ENCODE assay signal across 10 cellular contexts in genomic region chr3:37907906-37908305, GRCh38. TPM values are rescaled to one million over a fixed set of nuclear protein-coding genes. Genes with fewer than 3 reads are reported as not detected.
A peak's percentile ranks its signal among the peaks of the same experiment; 100 is the strongest.
DNase-seq lines count a peak whose midpoint lies in the region; ATAC-seq and TF ChIP-seq lines count a peak whose summit lies in the region.
"Had no signal": no experiment of that assay in that cellular context is flagged by ENCODE, and none has a peak within 500 bp of the region (broad histone marks: within the 10 kb centered on the region; RNA-seq: fewer than 3 reads in every experiment).

No MANE protein-coding gene starts in this region.

- H3K27ac ChIP-seq in body of pancreas = no peak overlapping the region
- H3K27ac ChIP-seq: epithelial cell of prostate had no signal

- peak overlapping the region; percentile 57 for H3K4me3 Mint-ChIP-seq in activated CD8-positive, alpha-beta memory T cell treated with anti-CD3 and anti-CD28 coated beads, Interleukin-2, amount 10 ng/mL, durations not matched to agents 7 days and 5 days
- peak overlapping the region; percentile 24 for H3K4me3 Mint-ChIP-seq in activated T-helper 2 cell treated with anti-CD3 and anti-CD28 coated beads, Interferon-gamma antibody, Interleukin-2, Interleukin-4, amounts not matched to agents 10 μg/mL and 5 μg/mL and 100 μg/mL, durations not matched to agents 14 hours and 24 hours and 36 hours (ENCODE audit: low read depth)
- H3K4me3 Mint-ChIP-seq in stimulated activated naive CD8-positive, alpha-beta T cell treated with anti-CD3 and anti-CD28 coated beads, Interleukin-15, amount 100 ng/mL, for 72 hours = peak overlapping the region; percentile 52 to 53

- no peaks in the 10 kb centered on the region for H3K9me3 ChIP-seq in body of pancreas

- H3K27me3 Mint-ChIP-seq in activated CD8-positive, alpha-beta memory T cell treated with anti-CD3 and anti-CD28 coated beads, Interleukin-2, amount 10 ng/mL, durations not matched to agents 7 days and 5 days = peaks cover 3% of the 10 kb centered on the region
- H3K27me3 Mint-ChIP-seq in activated T-helper 2 cell treated with anti-CD3 and anti-CD28 coated beads, Interferon-gamma antibody, Interleukin-2, Interleukin-4, amounts not matched to agents 10 μg/mL and 5 μg/mL and 100 μg/mL, durations not matched to agents 14 hours and 24 hours and 36 hours (ENCODE audit: low read depth) = peaks cover 3% of the 10 kb centered on the region
- H3K27me3 Mint-ChIP-seq in stimulated activated naive CD8-positive, alpha-beta T cell treated with anti-CD3 and anti-CD28 coated beads, Interleukin-15, amount 100 ng/mL, for 72 hours = peaks cover 31% of the 10 kb centered on the region

- peaks cover 62% of the 10 kb centered on the region for H3K4me1 Mint-ChIP-seq in activated CD8-positive, alpha-beta memory T cell treated with anti-CD3 and anti-CD28 coated beads, Interleukin-2, amount 10 ng/mL, durations not matched to agents 7 days and 5 days
- H3K4me1 Mint-ChIP-seq in activated T-helper 2 cell treated with anti-CD3 and anti-CD28 coated beads, Interferon-gamma antibody, Interleukin-2, Interleukin-4, amounts not matched to agents 10 μg/mL and 5 μg/mL and 100 μg/mL, durations not matched to agents 14 hours and 24 hours and 36 hours (ENCODE audit: low read depth) = peaks cover 54% of the 10 kb centered on the region
- H3K4me1 Mint-ChIP-seq in stimulated activated naive CD8-positive, alpha-beta T cell treated with anti-CD3 and anti-CD28 coated beads, Interleukin-15, amount 100 ng/mL, for 72 hours = peaks cover 49% of the 10 kb centered on the region

- H3K36me3 ChIP-seq in body of pancreas (replicated peaks in 1 of 2; ENCODE audit: insufficient read depth in 1 of 2, low read depth in 2 of 2) = no peaks in the 10 kb centered on the region

- TF ChIP-seq CTCF in body of pancreas (IDR thresholded peaks at IDR 0.05) = no peak

- no peaks in the 10 kb centered on the region for H3K27me3 ChIP-seq in body of pancreas

- no peaks in the 10 kb centered on the region for H3K9me3 Mint-ChIP-seq in activated CD8-positive, alpha-beta memory T cell treated with anti-CD3 and anti-CD28 coated beads, Interleukin-2, amount 10 ng/mL, durations not matched to agents 7 days and 5 days (ENCODE audit: low read depth)
- H3K9me3 Mint-ChIP-seq in activated T-helper 2 cell treated with anti-CD3 and anti-CD28 coated beads, Interferon-gamma antibody, Interleukin-2, Interleukin-4, amounts not matched to agents 10 μg/mL and 5 μg/mL and 100 μg/mL, durations not matched to agents 14 hours and 24 hours and 36 hours = no peaks in the 10 kb centered on the region
- no peaks in the 10 kb centered on the region for H3K9me3 Mint-ChIP-seq in stimulated activated naive CD8-positive, alpha-beta T cell treated with anti-CD3 and anti-CD28 coated beads, Interleukin-15, amount 100 ng/mL, for 72 hours

- peak; percentile 80 for ATAC-seq in activated CD8-positive, alpha-beta memory T cell treated with anti-CD3 and anti-CD28 coated beads, Interleukin-2, amount 10 ng/mL, durations not matched to agents 7 days and 5 days
- ATAC-seq in HG03045 (IDR thresholded peaks at IDR 0.05; ENCODE audit: unreplicated experiment) (peak; percentile 95), body of pancreas (no peak)
- ATAC-seq in stimulated activated naive CD8-positive, alpha-beta T cell treated with anti-CD3 and anti-CD28 coated beads, Interleukin-15, amount 100 ng/mL, for 72 hours = peak; percentile 84

- no peaks in the 10 kb centered on the region for H3K36me3 Mint-ChIP-seq in activated CD8-positive, alpha-beta memory T cell treated with anti-CD3 and anti-CD28 coated beads, Interleukin-2, amount 10 ng/mL, durations not matched to agents 7 days and 5 days
- H3K36me3 Mint-ChIP-seq in activated T-helper 2 cell treated with anti-CD3 and anti-CD28 coated beads, Interferon-gamma antibody, Interleukin-2, Interleukin-4, amounts not matched to agents 10 μg/mL and 5 μg/mL and 100 μg/mL, durations not matched to agents 14 hours and 24 hours and 36 hours (ENCODE audit: low read depth) = no peaks in the 10 kb centered on the region

- peak overlapping the region; percentile 84 for H3K27ac Mint-ChIP-seq in activated CD8-positive, alpha-beta memory T cell treated with anti-CD3 and anti-CD28 coated beads, Interleukin-2, amount 10 ng/mL, durations not matched to agents 7 days and 5 days
- H3K27ac Mint-ChIP-seq in activated T-helper 2 cell treated with anti-CD3 and anti-CD28 coated beads, Interferon-gamma antibody, Interleukin-2, Interleukin-4, amounts not matched to agents 10 μg/mL and 5 μg/mL and 100 μg/mL, durations not matched to agents 14 hours and 24 hours and 36 hours = peak overlapping the region; percentile 85
- no peak overlapping the region for H3K27ac Mint-ChIP-seq in stimulated activated naive CD8-positive, alpha-beta T cell treated with anti-CD3 and anti-CD28 coated beads, Interleukin-15, amount 100 ng/mL, for 72 hours

- intact Hi-C loops in activated T-helper 2 cell treated with anti-CD3 and anti-CD28 coated beads, Interferon-gamma antibody, Interleukin-2, Interleukin-4, amounts not matched to agents 10 μg/mL and 5 μg/mL and 100 μg/mL, durations not matched to agents 14 hours and 24 hours and 36 hours (cut with micrococcal nuclease) = loop anchor here (1.0 to 10.0 kb wide), 5 partner anchors 9 to 257 kb away; partner anchors contain the start of genes DLEC1 and OXSR1
- intact Hi-C loops in body of pancreas (cut with DNase I) = no loop called here

- TF ChIP-seq POLR2A in body of pancreas (IDR thresholded peaks at IDR 0.05) = no peak

- H3K4me3 ChIP-seq in body of pancreas = no peak overlapping the region

- DNase-seq in activated CD8-positive, alpha-beta memory T cell treated with anti-CD3 and anti-CD28 coated beads, Interleukin-2, amount 10 ng/mL, durations not matched to agents 7 days and 5 days = peak; percentile 68
- DNase-seq in activated CD8-positive, alpha-beta memory T cell treated with anti-CD3 and anti-CD28 coated beads for 24 hours = no peak
- peak; percentile 46 for DNase-seq in activated T-helper 2 cell treated with anti-CD3 and anti-CD28 coated beads, Interferon-gamma antibody, Interleukin-2, Interleukin-4, amounts not matched to agents 10 μg/mL and 5 μg/mL and 100 μg/mL, durations not matched to agents 14 hours and 24 hours and 36 hours (ENCODE audit: low spot score)
- peak; percentile 51 to 63 for DNase-seq in stimulated activated naive CD8-positive, alpha-beta T cell treated with anti-CD3 and anti-CD28 coated beads, Interleukin-15, amount 100 ng/mL, for 72 hours
- DNase-seq in COLO668 (lab: John Stamatoyannopoulos, UW; ENCODE audit: unreplicated experiment) = no peak
- no peak for DNase-seq in body of pancreas
- DNase-seq in NCI-H1092 treated with DMSO at 0.1 percent for 48 hours (lab: John Stamatoyannopoulos, UW) = no peak
- DNase-seq: NCI-H2227 treated with DMSO at 0.1 percent for 48 hours had no signal

- 69 to 76% methylated on average over 6 of the region's 6 CpGs for WGBS in body of pancreas, 2 donors

- CTCF ChIA-PET in activated CD8-positive, alpha-beta memory T cell treated with anti-CD3 and anti-CD28 coated beads, Interleukin-2, amount 10 ng/mL, durations not matched to agents 7 days and 5 days (lab: Charles Lee) = interaction anchor here (0.6 to 2.2 kb wide), 5 partner anchors 9 to 67 kb away, joined by 3 to 5 read pairs (median 3); no protein-coding TSS in a partner anchor

- H3K4me1 ChIP-seq in body of pancreas = peaks cover 47% of the 10 kb centered on the region

RNA-seq across cellular contexts. Expression of gene CTDSPL, which starts 46.2 kb away (rescaled TPM):
- 1 to 10 TPM; 4.7 to 8.5 TPM for total RNA-seq in activated CD8-positive, alpha-beta memory T cell treated with anti-CD3 and anti-CD28 coated beads, Interleukin-2, amount 10 ng/mL, durations not matched to agents 7 days and 5 days
- total RNA-seq in activated T-helper 2 cell treated with anti-CD3 and anti-CD28 coated beads, Interferon-gamma antibody, Interleukin-2, Interleukin-4, amounts not matched to agents 10 μg/mL and 5 μg/mL and 100 μg/mL, durations not matched to agents 14 hours and 24 hours and 36 hours = 8.7 and 11.8 TPM in 2 replicates
- 10 to 100 TPM; 23.6 to 25.4 TPM for total RNA-seq in body of pancreas

Comparison
In these comparisons a context has a peak if more than half of its experiments do, and no peak if none do; other contexts are left out.
1. DNase-seq: peak in activated CD8-positive, alpha-beta memory T cell treated with anti-CD3 and anti-CD28 coated beads, Interleukin-2, amount 10 ng/mL, durations not matched to agents 7 days and 5 days (single experiment), activated T-helper 2 cell treated with anti-CD3 and anti-CD28 coated beads, Interferon-gamma antibody, Interleukin-2, Interleukin-4, amounts not matched to agents 10 μg/mL and 5 μg/mL and 100 μg/mL, durations not matched to agents 14 hours and 24 hours and 36 hours (single experiment) and stimulated activated naive CD8-positive, alpha-beta T cell treated with anti-CD3 and anti-CD28 coated beads, Interleukin-15, amount 100 ng/mL, for 72 hours (2 of 2); none in activated CD8-positive, alpha-beta memory T cell treated with anti-CD3 and anti-CD28 coated beads for 24 hours (single experiment), COLO668 (single experiment), body of pancreas (0 of 4) and NCI-H1092 treated with DMSO at 0.1 percent for 48 hours (single experiment).
2. H3K27ac Mint-ChIP-seq: peak in activated CD8-positive, alpha-beta memory T cell treated with anti-CD3 and anti-CD28 coated beads, Interleukin-2, amount 10 ng/mL, durations not matched to agents 7 days and 5 days (single experiment) and activated T-helper 2 cell treated with anti-CD3 and anti-CD28 coated beads, Interferon-gamma antibody, Interleukin-2, Interleukin-4, amounts not matched to agents 10 μg/mL and 5 μg/mL and 100 μg/mL, durations not matched to agents 14 hours and 24 hours and 36 hours (single experiment); none in stimulated activated naive CD8-positive, alpha-beta T cell treated with anti-CD3 and anti-CD28 coated beads, Interleukin-15, amount 100 ng/mL, for 72 hours (0 of 2).
3. Peak in every context shown above with its lines, with median percentiles within 50 percentile points of each other: H3K4me3 Mint-ChIP-seq.